ENCODE assay signal across 20 cellular contexts in genomic region chr6:107616776-107617175, GRCh38.
A peak's percentile ranks its signal among the peaks of the same experiment; 100 is the strongest.
DNase-seq lines count a peak whose midpoint lies in the region; ATAC-seq and TF ChIP-seq lines count a peak whose summit lies in the region.
"Had no signal": no experiment of that assay in that cellular context is flagged by ENCODE, and none has a peak within 500 bp of the region (broad histone marks: within the 10 kb centered on the region; RNA-seq: fewer than 3 reads in every experiment).

No MANE protein-coding gene starts in this region.

- H3K27me3 ChIP-seq in HUES48 (ENCODE audit: control insufficient read depth, insufficient read depth, low read length) (no peaks in the 10 kb centered on the region), neuronal stem cell (ENCODE audit: control insufficient read depth in 3 of 3, insufficient read depth in 3 of 3, low read depth in 1 of 3, low read length in 3 of 3) (no peaks in the 10 kb centered on the region), mammary epithelial cell (ENCODE audit: insufficient read depth, low read length) (no peaks in the 10 kb centered on the region)
- H3K27me3 ChIP-seq: ascending aorta, left lung, ovary, Peyer's patch had no signal

- H4K20me1 ChIP-seq in mammary epithelial cell (ENCODE audit: insufficient read depth, low read length), result no peaks in the 10 kb centered on the region

- H3K9me3 ChIP-seq in HUES48 (ENCODE audit: control insufficient read depth, insufficient read depth, low read length) (no peaks in the 10 kb centered on the region), neuronal stem cell (replicated peaks in 1 of 2; ENCODE audit: control insufficient read depth in 2 of 2, insufficient read depth in 1 of 2, low read depth in 1 of 2, low read length in 2 of 2) (no peaks in the 10 kb centered on the region), mammary epithelial cell (replicated peaks; ENCODE audit: insufficient read depth, low read length) (no peaks in the 10 kb centered on the region)
- H3K9me3 ChIP-seq: ascending aorta, left lung, ovary, Peyer's patch had no signal

- H4K8ac ChIP-seq in neuronal stem cell (ENCODE audit: low read depth, low read length), result no peak overlapping the region

- H3K36me3 Mint-ChIP-seq in effector memory CD8-positive, alpha-beta T cell (ENCODE audit: insufficient read depth), result no peaks in the 10 kb centered on the region
- no peaks in the 10 kb centered on the region for H3K36me3 Mint-ChIP-seq in activated T-cell treated with anti-CD3 and anti-CD28 coated beads, Interleukin-2, amount 50 U/mL, for 4 hours (ENCODE audit: insufficient read depth)

- no peak overlapping the region for H2AFZ ChIP-seq in neuronal stem cell (ENCODE audit: low read length)
- H2AFZ ChIP-seq in mammary epithelial cell (ENCODE audit: low read depth, low read length), result no peak overlapping the region

- peak overlapping the region; percentile 8 to 18 for H3K27ac Mint-ChIP-seq in effector memory CD8-positive, alpha-beta T cell

- H3K4me3 ChIP-seq in HUES48 (ENCODE audit: low read depth, low read length) (peak overlapping the region; percentile 13; the same call in 1 of the 2 replicates), neuronal stem cell (ENCODE audit: low read length in 2 of 2) (no peak overlapping the region), mammary epithelial cell (replicated peaks in 1 of 3; ENCODE audit: insufficient read depth in 1 of 3, low read depth in 2 of 3, low read length in 3 of 3) (no peak overlapping the region)
- H3K4me3 ChIP-seq: ascending aorta, left lung, ovary, Peyer's patch had no signal

- no peaks in the 10 kb centered on the region for H3K79me1 ChIP-seq in neuronal stem cell (ENCODE audit: low read depth, low read length)

- no peak overlapping the region for H3K4me3 Mint-ChIP-seq in effector memory CD8-positive, alpha-beta T cell
- H3K4me3 Mint-ChIP-seq in activated T-cell treated with anti-CD3 and anti-CD28 coated beads, Interleukin-2, amount 50 U/mL, for 4 hours, result no peak overlapping the region

- H3K4me2 ChIP-seq in neuronal stem cell (ENCODE audit: insufficient read depth, low read length, poor library complexity, severe bottlenecking) (no peak overlapping the region), mammary epithelial cell (ENCODE audit: insufficient read depth, low read depth, low read length) (no peak overlapping the region)

- no peak overlapping the region for H3K9ac ChIP-seq in HUES48 (ENCODE audit: low read depth, low read length)
- no peak overlapping the region for H3K9ac ChIP-seq in neuronal stem cell (ENCODE audit: low read depth, low read length, poor library complexity)
- H3K9ac ChIP-seq in mammary epithelial cell (ENCODE audit: insufficient read depth, low read length), result no peak overlapping the region

- no peak overlapping the region for H3K14ac ChIP-seq in neuronal stem cell (ENCODE audit: low read length)

- no peak for ATAC-seq in effector memory CD8-positive, alpha-beta T cell (replicated peaks)
- ATAC-seq in activated T-cell treated with anti-CD3 and anti-CD28 coated beads, Interleukin-2, amount 50 U/mL, for 4 hours, result no peak
- ATAC-seq: left lung had no signal

- H3K36me3 ChIP-seq in HUES48 (ENCODE audit: control insufficient read depth, insufficient read depth, low read length) (no peaks in the 10 kb centered on the region), neuronal stem cell (replicated peaks in 1 of 2; ENCODE audit: control insufficient read depth in 2 of 2, insufficient read depth in 2 of 2, low read length in 2 of 2) (no peaks in the 10 kb centered on the region), mammary epithelial cell (ENCODE audit: insufficient read depth, low read length) (no peaks in the 10 kb centered on the region)
- H3K36me3 ChIP-seq: ascending aorta, left lung, ovary, Peyer's patch had no signal

- intact Hi-C loops in mammary epithelial cell (cut with micrococcal nuclease), result no loop called here

- no peaks in the 10 kb centered on the region for H3K27me3 Mint-ChIP-seq in effector memory CD8-positive, alpha-beta T cell
- peaks cover 3% of the 10 kb centered on the region for H3K27me3 Mint-ChIP-seq in activated T-cell treated with anti-CD3 and anti-CD28 coated beads, Interleukin-2, amount 50 U/mL, for 4 hours (ENCODE audit: low read depth)

- H4K91ac ChIP-seq in neuronal stem cell (ENCODE audit: low read depth, low read length, poor library complexity), result no peak overlapping the region

- H3K27ac ChIP-seq in HUES48 (ENCODE audit: low read depth, low read length), result peak overlapping the region; percentile 46
- H3K27ac ChIP-seq in neuronal stem cell (replicated peaks; ENCODE audit: low read length), result no peak overlapping the region
- no peak overlapping the region for H3K27ac ChIP-seq in mammary epithelial cell (ENCODE audit: insufficient read depth, low read depth, low read length)
- H3K27ac ChIP-seq: ascending aorta, left lung, ovary, Peyer's patch had no signal

- WGBS in neuronal stem cell (ENCODE audit: extremely low coverage in 2 of 2, insufficient read length in 2 of 2, insufficient replicate concordance in 1 of 2), 2 donors, result no CpG with 5 or more reads among the region's 9 CpGs
- 76% methylated on average over 7 of the region's 9 CpGs for WGBS in mammary epithelial cell (ENCODE audit: low coverage, missing lambda C conversion rate)

- H3K4ac ChIP-seq in neuronal stem cell (ENCODE audit: low read length), result no peak overlapping the region

- peak overlapping the region; percentile 79 for H3K18ac ChIP-seq in neuronal stem cell (ENCODE audit: low read length)

- no peak overlapping the region for H2BK5ac ChIP-seq in neuronal stem cell (ENCODE audit: low read length)

- peaks cover 17 to 28% of the 10 kb centered on the region in 2 donors for H3K4me1 Mint-ChIP-seq in effector memory CD8-positive, alpha-beta T cell (ENCODE audit: low read depth in 2 of 2)
- peaks cover 24% of the 10 kb centered on the region for H3K4me1 Mint-ChIP-seq in activated T-cell treated with anti-CD3 and anti-CD28 coated beads, Interleukin-2, amount 50 U/mL, for 4 hours (ENCODE audit: low read depth)

- no peak overlapping the region for H3K23ac ChIP-seq in neuronal stem cell (ENCODE audit: low read depth, low read length, poor library complexity)

- H2BK12ac ChIP-seq in neuronal stem cell (ENCODE audit: low read length), result no peak overlapping the region

- no peak overlapping the region for H2BK15ac ChIP-seq in neuronal stem cell (ENCODE audit: low read length)

- H2AK5ac ChIP-seq in neuronal stem cell (ENCODE audit: low read depth, low read length), result no peak overlapping the region

- H3K79me2 ChIP-seq in mammary epithelial cell (ENCODE audit: insufficient read depth, low read length), result no peaks in the 10 kb centered on the region

- in situ Hi-C loops in mammary epithelial cell (cut with MboI; ENCODE audit: low sequenced_read_pairs in 2 of 2), result no loop called here

- peaks cover 0 to 1% of the 10 kb centered on the region in 2 donors for H3K9me3 Mint-ChIP-seq in effector memory CD8-positive, alpha-beta T cell
- no peaks in the 10 kb centered on the region for H3K9me3 Mint-ChIP-seq in activated T-cell treated with anti-CD3 and anti-CD28 coated beads, Interleukin-2, amount 50 U/mL, for 4 hours

- DNase-seq in NCI-H2227 treated with DMSO at 0.1 percent for 48 hours (lab: John Stamatoyannopoulos, UW), result peak; percentile 53
- no peak for DNase-seq in effector memory CD8-positive, alpha-beta T cell
- DNase-seq in neuronal stem cell (ENCODE audit: low spot score), result no peak
- DNase-seq in mammary epithelial cell, result no peak
- no peak for DNase-seq in activated T-cell treated with anti-CD3 and anti-CD28 coated beads, Interleukin-2, amount 50 U/mL, for 4 hours
- no peak for DNase-seq in cerebellar nuclear complex (lab: John Stamatoyannopoulos, UW)
- DNase-seq: activated CD4-positive, alpha-beta T cell treated with anti-CD3 and anti-CD28 coated beads, Interleukin-2, amount 50 U/mL, for 1 hour; activated naive CD4-positive, alpha-beta T cell treated with anti-CD3 and anti-CD28 coated beads, Interleukin-2, amount 50 U/mL, for 16 hours; AML-193; COR-L47; cortex of kidney; foreskin melanocyte; HCEC 1CT; left lung; MV-4-11; ovary; Peyer's patch; stimulated activated CD4-positive, alpha-beta T cell treated with anti-CD3 and anti-CD28 coated beads, Interleukin-2, amount 100 ng/mL, for 24 hours had no signal

- BruUV-seq in mammary epithelial cell (replicated peaks; lab: Mats Ljungman, UMichigan), result no TSS peak

- CTCF ChIA-PET in mammary epithelial cell (lab: Charles Lee; ENCODE audit: low non-redundant PET), result no interaction called here

- dilution Hi-C loops in mammary epithelial cell (cut with HindIII; ENCODE audit: low sequenced_read_pairs), result no loop called here

- H3K4me1 ChIP-seq in HUES48 (ENCODE audit: control insufficient read depth, insufficient read depth, low read length), result peaks cover 61% of the 10 kb centered on the region
- H3K4me1 ChIP-seq in neuronal stem cell (ENCODE audit: control insufficient read depth in 2 of 2, insufficient read depth in 1 of 2, low read depth in 1 of 2, low read length in 2 of 2), result peaks cover 25 to 58% of the 10 kb centered on the region in 2 donors
- no peaks in the 10 kb centered on the region for H3K4me1 ChIP-seq in mammary epithelial cell (ENCODE audit: insufficient read depth, low read length)
- H3K4me1 ChIP-seq: ascending aorta, left lung had no signal

- H2BK120ac ChIP-seq in neuronal stem cell (ENCODE audit: low read depth, low read length), result no peak overlapping the region

- TF ChIP-seq CTCF in mammary epithelial cell (conservative IDR thresholded peaks at IDR 0.05 in 1 of 2, IDR thresholded peaks at IDR 0.05 in 1 of 2; ENCODE audit: extremely low read depth in 1 of 2, insufficient read depth in 1 of 2, low read depth in 1 of 2, low read length in 2 of 2), result no peak
